ENCODE assay signal across 26 cellular contexts in the genomic region with DNA sequence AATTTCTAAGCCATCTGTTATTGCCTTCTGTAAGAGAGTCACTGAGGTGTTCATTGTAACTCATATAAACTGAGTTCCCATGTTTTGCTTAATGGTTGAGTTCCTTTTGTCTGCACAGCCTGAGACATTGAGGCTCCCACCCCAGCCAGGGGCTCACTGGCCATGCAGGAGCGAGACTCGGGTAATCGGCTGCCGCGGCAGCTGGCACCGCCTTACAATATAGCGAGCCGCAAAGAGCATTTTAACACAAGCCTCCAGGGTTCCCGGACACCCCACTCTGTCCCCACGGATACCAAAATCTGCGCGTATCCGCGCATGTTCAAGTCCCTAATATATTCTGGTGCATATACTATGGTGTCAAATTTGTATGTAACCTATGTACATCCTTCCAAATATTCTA. TPM values are rescaled to one million over a fixed set of nuclear protein-coding genes. Genes with fewer than 3 reads are reported as not detected.
"Had no signal": no experiment of that assay in that cellular context is flagged by ENCODE, and none has a peak within 500 bp of the region (broad histone marks: within the 10 kb centered on the region; RNA-seq: fewer than 3 reads in every experiment).

No MANE protein-coding gene starts in this region.

- H3K27ac Mint-ChIP-seq: dendritic cell treated with granulocyte-macrophage colony-stimulating factor and Interleukin-4, amounts not matched to agents 40 ng/mL and 50 ng/mL, for 4 days; effector memory CD8-positive, alpha-beta T cell; endodermal cell; memory B cell; mesothelial cell of epicardium; naive B cell had no signal

- H3K9me3 Mint-ChIP-seq: dendritic cell treated with granulocyte-macrophage colony-stimulating factor and Interleukin-4, amounts not matched to agents 40 ng/mL and 50 ng/mL, for 4 days; effector memory CD8-positive, alpha-beta T cell; endodermal cell; memory B cell; mesothelial cell of epicardium; naive B cell had no signal

- H3K4me3 Mint-ChIP-seq: dendritic cell treated with granulocyte-macrophage colony-stimulating factor and Interleukin-4, amounts not matched to agents 40 ng/mL and 50 ng/mL, for 4 days; effector memory CD8-positive, alpha-beta T cell; endodermal cell; memory B cell; mesothelial cell of epicardium; naive B cell had no signal

- H3K27me3 Mint-ChIP-seq: dendritic cell treated with granulocyte-macrophage colony-stimulating factor and Interleukin-4, amounts not matched to agents 40 ng/mL and 50 ng/mL, for 4 days; effector memory CD8-positive, alpha-beta T cell; memory B cell; naive B cell had no signal

- H3K36me3 ChIP-seq: colonic mucosa, esophagus squamous epithelium, gastrocnemius medialis, heart right ventricle, left lung had no signal

- DNase-seq: colonic mucosa; cortex of kidney; effector CD8-positive, alpha-beta T cell; effector memory CD8-positive, alpha-beta T cell; endodermal cell; esophagus squamous epithelium; foreskin fibroblast; foreskin melanocyte; gastrocnemius medialis; glutamatergic neuron; head of caudate nucleus; heart right ventricle; hippocampal formation; left cardiac atrium; left ventricle myocardium superior; mammary epithelial cell; mesendoderm; mucosa of descending colon; naive B cell had no signal

- ATAC-seq: effector memory CD8-positive, alpha-beta T cell; esophagus mucosa; gastrocnemius medialis; heart right ventricle; left cardiac atrium; left lung; left ventricle myocardium superior; mucosa of descending colon had no signal

- H3K36me3 Mint-ChIP-seq: memory B cell, mesothelial cell of epicardium, naive B cell had no signal

- H3K9me3 ChIP-seq: colonic mucosa, esophagus squamous epithelium, gastrocnemius medialis, heart right ventricle, left lung, mucosa of descending colon had no signal

- H3K27me3 ChIP-seq: colonic mucosa, esophagus squamous epithelium, gastrocnemius medialis, heart right ventricle, left lung had no signal

- H3K4me1 ChIP-seq: colonic mucosa, esophagus squamous epithelium, gastrocnemius medialis, heart right ventricle, left lung had no signal

- H3K4me1 Mint-ChIP-seq: mesothelial cell of epicardium had no signal

- H3K4me3 ChIP-seq: colonic mucosa, esophagus squamous epithelium, gastrocnemius medialis, heart right ventricle, left lung, lung, mucosa of descending colon had no signal

- H3K27ac ChIP-seq: colonic mucosa, epithelial cell of prostate, esophagus squamous epithelium, gastrocnemius medialis, heart right ventricle, left lung had no signal

RNA-seq across cellular contexts. Expression of a gene that starts 24.4 kb away (rescaled TPM):
- total RNA-seq: heart right ventricle, left ventricle myocardium superior had no signal
